In genomic region chr3:100562224-100562857, GRCh38 we compare ENCODE assay signal across 25 cellular contexts. TPM values are rescaled to one million over a fixed set of nuclear protein-coding genes. Genes with fewer than 3 reads are reported as not detected.
DNase-seq lines count a peak whose midpoint lies in the region; ATAC-seq and TF ChIP-seq lines count a peak whose summit lies in the region.
"Had no signal": no experiment of that assay in that cellular context is flagged by ENCODE, and none has a peak within 500 bp of the region (broad histone marks: within the 10 kb centered on the region; RNA-seq: fewer than 3 reads in every experiment).

No MANE protein-coding gene starts in this region.

- H3K9ac ChIP-seq in GM23248 (peak overlapping the region; percentile 63), SK-N-SH (peak overlapping the region; percentile 18; the same call in 1 of the 2 replicates)
- H3K9ac ChIP-seq: KMS-11 had no signal

- DNase-seq in GM23248 (no peak), SK-N-SH (no peak), foreskin keratinocyte (peak in 1 of 2 donors; percentile 73), suprapubic skin (ENCODE audit: low spot score in 2 of 2) (no peak)
- DNase-seq in activated CD4-positive, alpha-beta T cell treated with anti-CD3 and anti-CD28 coated beads for 36 hours: no peak
- DNase-seq in activated CD4-positive, alpha-beta T cell treated with anti-CD3 and anti-CD28 coated beads for 1 hour: no peak
- DNase-seq: activated CD4-positive, alpha-beta memory T cell treated with anti-CD3 and anti-CD28 coated beads for 36 hours; activated CD8-positive, alpha-beta memory T cell treated with anti-CD3 and anti-CD28 coated beads, Interleukin-2, amount 50 U/mL, for 48 hours; aorta; CD4-positive, alpha-beta memory T cell; central memory CD4-positive, alpha-beta T cell; naive thymus-derived CD4-positive, alpha-beta T cell; NCI-H1436 treated with DMSO at 0.1 percent for 48 hours; NCI-H526 had no signal

- no peaks in the 10 kb centered on the region for H3K36me3 ChIP-seq in GM23248 (ENCODE audit: low read depth)
- no peaks in the 10 kb centered on the region for H3K36me3 ChIP-seq in SK-N-SH (replicated peaks in 1 of 2; ENCODE audit: control insufficient read depth in 1 of 2, insufficient read depth in 2 of 2, low read length in 1 of 2)
- no peaks in the 10 kb centered on the region for H3K36me3 ChIP-seq in suprapubic skin

- H3K27me3 Mint-ChIP-seq in activated CD4-positive, alpha-beta T cell treated with anti-CD3 and anti-CD28 coated beads for 36 hours: no peaks in the 10 kb centered on the region
- H3K27me3 Mint-ChIP-seq: activated CD4-positive, alpha-beta memory T cell treated with anti-CD3 and anti-CD28 coated beads for 36 hours; dendritic cell treated with granulocyte-macrophage colony-stimulating factor and Interleukin-4, amounts not matched to agents 40 ng/mL and 50 ng/mL, for 4 days had no signal

- H3K36me3 Mint-ChIP-seq in activated CD4-positive, alpha-beta T cell treated with anti-CD3 and anti-CD28 coated beads for 36 hours (ENCODE audit: low read depth): no peaks in the 10 kb centered on the region
- H3K36me3 Mint-ChIP-seq: activated CD4-positive, alpha-beta memory T cell treated with anti-CD3 and anti-CD28 coated beads for 36 hours; activated naive CD4-positive, alpha-beta T cell treated with anti-CD3 and anti-CD28 coated beads, Interleukin-2, amount 50 U/mL, for 72 hours; CD4-positive, alpha-beta memory T cell; naive thymus-derived CD4-positive, alpha-beta T cell; stimulated activated effector memory CD8-positive, alpha-beta T cell treated with anti-CD3 and anti-CD28 coated beads, Interleukin-12 subunit alpha, Interleukin-12 subunit beta, amount 100 ng/mL, for 72 hours had no signal

- TF ChIP-seq POLR2A in suprapubic skin (IDR thresholded peaks at IDR 0.05): no peak

- no peak for TF ChIP-seq RAD21 in SK-N-SH (IDR thresholded peaks at IDR 0.05; ENCODE audit: low read length)

- TF ChIP-seq EP300 in SK-N-SH (IDR thresholded peaks at IDR 0.05; ENCODE audit: borderline replicate concordance in 1 of 2, low read depth in 1 of 2, low read length in 1 of 2) (no peak), suprapubic skin (IDR thresholded peaks at IDR 0.05) (no peak)

- H3K27me3 ChIP-seq in GM23248 (replicated peaks; ENCODE audit: insufficient read depth) (no peaks in the 10 kb centered on the region), SK-N-SH (ENCODE audit: insufficient read depth) (no peaks in the 10 kb centered on the region), foreskin keratinocyte (no peaks in the 10 kb centered on the region), suprapubic skin (no peaks in the 10 kb centered on the region)

- ATAC-seq in foreskin keratinocyte (peak; percentile 80), HG02798 (IDR thresholded peaks at IDR 0.05; ENCODE audit: poor library complexity, unreplicated experiment) (no peak)
- no peak for ATAC-seq in activated CD4-positive, alpha-beta T cell treated with anti-CD3 and anti-CD28 coated beads for 36 hours
- ATAC-seq: activated naive CD4-positive, alpha-beta T cell treated with anti-CD3 and anti-CD28 coated beads, Interleukin-2, amount 50 U/mL, for 72 hours; naive thymus-derived CD4-positive, alpha-beta T cell; stimulated activated effector memory CD8-positive, alpha-beta T cell treated with anti-CD3 and anti-CD28 coated beads, Interleukin-12 subunit alpha, Interleukin-12 subunit beta, amount 100 ng/mL, for 72 hours had no signal

- peaks cover 34% of the 10 kb centered on the region for H3F3A ChIP-seq in GM23248 (ENCODE audit: insufficient read depth)
- no peaks in the 10 kb centered on the region for H3F3A ChIP-seq in SK-N-SH (replicated peaks; ENCODE audit: insufficient read depth)

- H2AFZ ChIP-seq in GM23248 (no peak overlapping the region; the same call in 1 of the 2 replicates), SK-N-SH (ENCODE audit: low read depth) (no peak overlapping the region)

- POLR2A ChIA-PET in SK-N-SH (lab: Yijun Ruan, JAX): no interaction called here
- POLR2A ChIA-PET in activated CD4-positive, alpha-beta T cell treated with anti-CD3 and anti-CD28 coated beads for 36 hours (lab: Charles Lee): no interaction called here

- H3K79me2 ChIP-seq in GM23248 (ENCODE audit: insufficient read depth): no peaks in the 10 kb centered on the region
- no peaks in the 10 kb centered on the region for H3K79me2 ChIP-seq in SK-N-SH (ENCODE audit: insufficient read depth)

- H4K20me1 ChIP-seq in GM23248 (ENCODE audit: insufficient read depth): no peaks in the 10 kb centered on the region
- H4K20me1 ChIP-seq in SK-N-SH (ENCODE audit: insufficient read depth): no peaks in the 10 kb centered on the region

- no peak overlapping the region for H3K27ac Mint-ChIP-seq in activated CD4-positive, alpha-beta T cell treated with anti-CD3 and anti-CD28 coated beads for 36 hours
- H3K27ac Mint-ChIP-seq: activated CD4-positive, alpha-beta memory T cell treated with anti-CD3 and anti-CD28 coated beads for 36 hours; activated naive CD4-positive, alpha-beta T cell treated with anti-CD3 and anti-CD28 coated beads, Interleukin-2, amount 50 U/mL, for 72 hours; activated T-helper 2 cell treated with anti-CD3 and anti-CD28 coated beads, Interferon-gamma antibody, Interleukin-2, Interleukin-4, amounts not matched to agents 10 μg/mL and 5 μg/mL and 100 μg/mL, durations not matched to agents 14 hours and 24 hours and 36 hours; CD4-positive, alpha-beta memory T cell; dendritic cell treated with granulocyte-macrophage colony-stimulating factor and Interleukin-4, amounts not matched to agents 40 ng/mL and 50 ng/mL, for 4 days; naive thymus-derived CD4-positive, alpha-beta T cell; stimulated activated effector memory CD8-positive, alpha-beta T cell treated with anti-CD3 and anti-CD28 coated beads, Interleukin-12 subunit alpha, Interleukin-12 subunit beta, amount 100 ng/mL, for 72 hours; T-helper 2 cell treated with Interferon-gamma antibody and Interleukin-4, amounts not matched to agents 5 μg/mL and 100 μg/mL, for 36 hours had no signal

- TF ChIP-seq CTCF in SK-N-SH (IDR thresholded peaks at IDR 0.05): no peak
- no peak for TF ChIP-seq CTCF in foreskin keratinocyte (conservative IDR thresholded peaks at IDR 0.05)
- TF ChIP-seq CTCF in suprapubic skin (IDR thresholded peaks at IDR 0.05): no peak

- no peak overlapping the region for H3K4me3 Mint-ChIP-seq in activated CD4-positive, alpha-beta T cell treated with anti-CD3 and anti-CD28 coated beads for 36 hours
- H3K4me3 Mint-ChIP-seq: activated CD4-positive, alpha-beta memory T cell treated with anti-CD3 and anti-CD28 coated beads for 36 hours; dendritic cell treated with granulocyte-macrophage colony-stimulating factor and Interleukin-4, amounts not matched to agents 40 ng/mL and 50 ng/mL, for 4 days; mesothelial cell of epicardium; naive thymus-derived CD4-positive, alpha-beta T cell; stimulated activated effector memory CD8-positive, alpha-beta T cell treated with anti-CD3 and anti-CD28 coated beads, Interleukin-12 subunit alpha, Interleukin-12 subunit beta, amount 100 ng/mL, for 72 hours; T-helper 2 cell treated with Interferon-gamma antibody and Interleukin-4, amounts not matched to agents 5 μg/mL and 100 μg/mL, for 36 hours had no signal

- peaks cover 24% of the 10 kb centered on the region for H3K4me1 ChIP-seq in GM23248 (ENCODE audit: insufficient read depth)
- H3K4me1 ChIP-seq in SK-N-SH (ENCODE audit: control insufficient read depth in 1 of 2, insufficient read depth in 2 of 2, low read depth in 1 of 2, low read length in 1 of 2): peaks cover 16 to 19% of the 10 kb centered on the region in 2 experiments
- peaks cover 20% of the 10 kb centered on the region for H3K4me1 ChIP-seq in foreskin keratinocyte
- H3K4me1 ChIP-seq in suprapubic skin: peaks cover 38% of the 10 kb centered on the region

- H3K4me2 ChIP-seq in GM23248 (ENCODE audit: unreplicated experiment) (peak overlapping the region; percentile 69), SK-N-SH (no peak overlapping the region)
- H3K4me2 ChIP-seq: KMS-11 had no signal

- H3K4me3 ChIP-seq in GM23248 (no peak overlapping the region), SK-N-SH (ENCODE audit: low read depth in 2 of 2, low read length in 1 of 2) (no peak overlapping the region), suprapubic skin (peak overlapping the region; percentile 12)

- H3K9me3 ChIP-seq in GM23248 (ENCODE audit: low read depth) (no peaks in the 10 kb centered on the region), SK-N-SH (no peaks in the 10 kb centered on the region), suprapubic skin (no peaks in the 10 kb centered on the region)

- peak overlapping the region; percentile 86 for H3K27ac ChIP-seq in GM23248
- H3K27ac ChIP-seq in SK-N-SH (ENCODE audit: low read depth in 2 of 2, low read length in 1 of 2): peak overlapping the region; percentile 72 to 81; a peak in 3 of 4 replicates
- peak overlapping the region; percentile 85 for H3K27ac ChIP-seq in foreskin keratinocyte
- H3K27ac ChIP-seq in suprapubic skin: peak overlapping the region; percentile 86
- H3K27ac ChIP-seq: KMS-11 had no signal

- no peaks in the 10 kb centered on the region for H3K9me3 Mint-ChIP-seq in activated CD4-positive, alpha-beta T cell treated with anti-CD3 and anti-CD28 coated beads for 36 hours (ENCODE audit: low read depth)
- H3K9me3 Mint-ChIP-seq: activated CD4-positive, alpha-beta memory T cell treated with anti-CD3 and anti-CD28 coated beads for 36 hours; activated naive CD4-positive, alpha-beta T cell treated with anti-CD3 and anti-CD28 coated beads, Interleukin-2, amount 50 U/mL, for 72 hours; activated T-helper 2 cell treated with anti-CD3 and anti-CD28 coated beads, Interferon-gamma antibody, Interleukin-2, Interleukin-4, amounts not matched to agents 10 μg/mL and 5 μg/mL and 100 μg/mL, durations not matched to agents 14 hours and 24 hours and 36 hours; CD4-positive, alpha-beta memory T cell; dendritic cell treated with granulocyte-macrophage colony-stimulating factor and Interleukin-4, amounts not matched to agents 40 ng/mL and 50 ng/mL, for 4 days; mesothelial cell of epicardium; naive thymus-derived CD4-positive, alpha-beta T cell; stimulated activated effector memory CD8-positive, alpha-beta T cell treated with anti-CD3 and anti-CD28 coated beads, Interleukin-12 subunit alpha, Interleukin-12 subunit beta, amount 100 ng/mL, for 72 hours; T-helper 2 cell treated with Interferon-gamma antibody and Interleukin-4, amounts not matched to agents 5 μg/mL and 100 μg/mL, for 36 hours had no signal

- no peaks in the 10 kb centered on the region for H3K9me2 ChIP-seq in GM23248 (ENCODE audit: insufficient read depth)
- H3K9me2 ChIP-seq in SK-N-SH: no peaks in the 10 kb centered on the region

- in situ Hi-C loops in GM23248 (cut with MboI): no loop called here

- intact Hi-C loops in activated CD4-positive, alpha-beta T cell treated with anti-CD3 and anti-CD28 coated beads for 36 hours (cut with DNase I, micrococcal nuclease): no loop called here

- 46 to 55% methylated on average over 4 of the region's 4 CpGs for WGBS in GM23248 (ENCODE audit: low coverage in 1 of 2, low lambda C conversion rate in 2 of 2, missing lambda C conversion rate in 2 of 2), 2 experiments
- WGBS in SK-N-SH (ENCODE audit: low lambda C conversion rate): 55% methylated on average over 4 of the region's 4 CpGs
- 36% methylated on average over 4 of the region's 4 CpGs for WGBS in suprapubic skin

- H3K4me1 Mint-ChIP-seq in activated CD4-positive, alpha-beta T cell treated with anti-CD3 and anti-CD28 coated beads for 36 hours: peaks cover 3% of the 10 kb centered on the region
- H3K4me1 Mint-ChIP-seq: CD4-positive, alpha-beta memory T cell; stimulated activated effector memory CD8-positive, alpha-beta T cell treated with anti-CD3 and anti-CD28 coated beads, Interleukin-12 subunit alpha, Interleukin-12 subunit beta, amount 100 ng/mL, for 72 hours had no signal

- CTCF ChIA-PET in SK-N-SH (lab: Yijun Ruan, JAX): interaction anchor here (0.7 to 2.7 kb wide), 4 partner anchors 28 to 106 kb away, joined by 3 to 8 read pairs (median 4); no protein-coding TSS in a partner anchor
- CTCF ChIA-PET in activated CD4-positive, alpha-beta T cell treated with anti-CD3 and anti-CD28 coated beads for 36 hours (lab: Charles Lee): no interaction called here

RNA-seq across cellular contexts. Expression of gene ADGRG7, which starts 47.1 kb away (rescaled TPM):
- not detected in 2 replicates for total RNA-seq in GM23248 (2014; rRNA removed; shearing (Covaris generic))
- polyA plus RNA-seq in GM23248 (2016; fragmentation: Nextera tagmentation; extraction: Ambion mirVana): not detected in 2 replicates
- not detected in 2 replicates for polyA plus RNA-seq in SK-N-SH (2012; rRNA removed)
- polyA plus RNA-seq in SK-N-SH (2012; cell fraction: cytosol; rRNA removed): 0.01 TPM in 1 of 2 replicates, not detected in the other
- not detected in 2 replicates for polyA plus RNA-seq in SK-N-SH (2012; cell fraction: nucleus; rRNA removed)
- total RNA-seq in foreskin keratinocyte: not detected in 2 replicates
- not detected in 2 replicates for polyA plus RNA-seq in foreskin keratinocyte
- under 1 TPM in 1 of 4 donors, not detected in 3; 0.32 TPM for total RNA-seq in suprapubic skin
- total RNA-seq in activated CD4-positive, alpha-beta T cell treated with anti-CD3 and anti-CD28 coated beads for 36 hours: not detected
- total RNA-seq: activated CD4-positive, alpha-beta memory T cell treated with anti-CD3 and anti-CD28 coated beads for 36 hours; activated naive CD4-positive, alpha-beta T cell treated with anti-CD3 and anti-CD28 coated beads, Interleukin-2, amount 50 U/mL, for 72 hours; activated T-helper 2 cell treated with anti-CD3 and anti-CD28 coated beads, Interferon-gamma antibody, Interleukin-2, Interleukin-4, amounts not matched to agents 10 μg/mL and 5 μg/mL and 100 μg/mL, durations not matched to agents 14 hours and 24 hours and 36 hours; CD4-positive, alpha-beta memory T cell; G401; mesothelial cell of epicardium; naive thymus-derived CD4-positive, alpha-beta T cell; osteocyte; RPMI7951 had no signal
- polyA plus RNA-seq: CD4-positive, alpha-beta memory T cell; naive thymus-derived CD4-positive, alpha-beta T cell had no signal
